8 cellular contexts compared by ENCODE assay signal in the genomic region with DNA sequence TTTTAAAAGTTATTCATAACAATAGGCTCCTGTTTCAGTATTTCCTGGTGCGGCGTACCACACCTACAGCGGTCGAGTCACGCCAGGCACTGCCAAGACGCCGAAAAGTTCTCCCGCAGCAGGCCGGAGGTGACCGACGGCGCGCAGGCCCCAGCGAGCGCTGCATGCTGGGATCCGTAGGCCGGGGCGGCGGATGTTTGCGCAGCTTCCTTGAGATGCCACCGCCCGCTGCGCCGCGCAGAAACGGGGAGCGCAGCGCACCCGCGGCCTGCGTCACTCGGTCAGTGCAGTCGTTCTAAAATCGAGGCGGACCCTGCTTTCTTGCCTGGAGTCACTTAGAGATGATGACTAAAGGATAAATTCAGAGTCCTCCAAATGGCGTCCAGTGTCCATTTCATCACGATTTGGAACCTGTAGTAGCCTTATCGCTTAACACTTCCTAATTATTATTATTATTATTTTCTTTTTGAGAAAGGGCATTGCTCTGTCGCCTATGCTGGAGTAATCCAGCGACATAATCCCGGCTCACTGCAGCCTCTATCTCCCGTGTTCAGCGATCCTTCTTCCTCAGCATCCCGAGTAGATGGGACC. TPM values are rescaled to one million over a fixed set of nuclear protein-coding genes. Genes with fewer than 3 reads are reported as not detected.
DNase-seq lines count a peak whose midpoint lies in the region; ATAC-seq and TF ChIP-seq lines count a peak whose summit lies in the region.

No MANE protein-coding gene starts in this region.

- H3K9me2 ChIP-seq in GM23338 (ENCODE audit: insufficient read depth) = no peaks in the 10 kb centered on the region

- H3K4me1 Mint-ChIP-seq in GM23338 = peaks cover 33% of the 10 kb centered on the region
- peaks cover 33% of the 10 kb centered on the region for H3K4me1 Mint-ChIP-seq in neural progenitor cell

- TF ChIP-seq CTCF in GM23338 (conservative IDR thresholded peaks at IDR 0.05; ENCODE audit: low read depth in 2 of 2) (no peak), RWPE2 (IDR thresholded peaks at IDR 0.05; ENCODE audit: poor library complexity, severe bottlenecking) (no peak), fibroblast of villous mesenchyme (IDR thresholded peaks at IDR 0.05; ENCODE audit: insufficient read depth, low read depth, low read length) (no peak), neural progenitor cell (IDR thresholded peaks at IDR 0.05) (no peak), stomach (IDR thresholded peaks at IDR 0.05) (no peak)

- 1 to 5% (median 2%) methylated on average over 30 to 44 of the region's 44 CpGs for WGBS in stomach, 5 donors

- H3F3A ChIP-seq in GM23338 (replicated peaks; ENCODE audit: low read depth) (peaks cover 4% of the 10 kb centered on the region; the same call in 1 of the 2 replicates), neural progenitor cell (ENCODE audit: low read depth) (peaks cover 37% of the 10 kb centered on the region)

- peak overlapping the region; percentile 92 for H3K27ac ChIP-seq in GM23338 (ENCODE audit: low read depth)
- H3K27ac ChIP-seq in RWPE2 (ENCODE audit: poor library complexity, severe bottlenecking) = peak overlapping the region; percentile 86
- H3K27ac ChIP-seq in neural progenitor cell = peak overlapping the region; percentile 42
- H3K27ac ChIP-seq in stomach = peak overlapping the region; percentile 84 to 97 (median 92)

- no peak for TF ChIP-seq EP300 in stomach (IDR thresholded peaks at IDR 0.05)

- H4K20me1 ChIP-seq in GM23338 (replicated peaks; ENCODE audit: insufficient read depth) = peaks cover 22% of the 10 kb centered on the region
- H4K20me1 ChIP-seq in neural progenitor cell (ENCODE audit: low read depth) = peaks cover 29% of the 10 kb centered on the region

- H3K27ac Mint-ChIP-seq in GM23338 (peak overlapping the region; percentile 99), neural progenitor cell (peak overlapping the region; percentile 62)

- intact Hi-C loops in stomach (cut with DNase I; ENCODE audit: low total_unique reads) = no loop called here

- H3K9me3 ChIP-seq in RWPE2 (ENCODE audit: severe bottlenecking) (no peaks in the 10 kb centered on the region), neural progenitor cell (ENCODE audit: low read depth) (no peaks in the 10 kb centered on the region), stomach (no peaks in the 10 kb centered on the region)

- H3K9ac ChIP-seq in neural progenitor cell = no peak overlapping the region

- peak overlapping the region; percentile 73 for H3K4me3 ChIP-seq in GM23338
- peak overlapping the region; percentile 75 for H3K4me3 ChIP-seq in RWPE2 (ENCODE audit: severe bottlenecking)
- peak overlapping the region; percentile 88 for H3K4me3 ChIP-seq in fibroblast of villous mesenchyme (ENCODE audit: low read depth, low read length)
- H3K4me3 ChIP-seq in neural progenitor cell = peak overlapping the region; percentile 77
- peak overlapping the region; percentile 63 to 90 (median 82) for H3K4me3 ChIP-seq in stomach

- H3K4me2 ChIP-seq in GM23338 (peak overlapping the region; percentile 81), neural progenitor cell (peak overlapping the region; percentile 96)

- H2AFZ ChIP-seq in GM23338 = peak overlapping the region; percentile 2; the same call in 1 of the 2 replicates
- H2AFZ ChIP-seq in neural progenitor cell (replicated peaks) = peak overlapping the region; percentile 17

- H3K79me2 ChIP-seq in GM23338 (replicated peaks; ENCODE audit: insufficient read depth) = peaks cover 36% of the 10 kb centered on the region
- H3K79me2 ChIP-seq in neural progenitor cell (ENCODE audit: low read depth) = peaks cover 37% of the 10 kb centered on the region

- H3K9me3 Mint-ChIP-seq in GM23338 (no peaks in the 10 kb centered on the region; the same call in 2 of the 3 replicates), neural progenitor cell (peaks cover 9% of the 10 kb centered on the region)

- no peaks in the 10 kb centered on the region for H3K27me3 ChIP-seq in GM23338 (ENCODE audit: insufficient read depth)
- no peaks in the 10 kb centered on the region for H3K27me3 ChIP-seq in RWPE2 (ENCODE audit: insufficient read depth, poor library complexity, severe bottlenecking)
- H3K27me3 ChIP-seq in neural progenitor cell = no peaks in the 10 kb centered on the region
- H3K27me3 ChIP-seq in stomach = no peaks in the 10 kb centered on the region

- H3K36me3 Mint-ChIP-seq in GM23338 (ENCODE audit: low read depth) (no peaks in the 10 kb centered on the region), neural progenitor cell (peaks cover 12% of the 10 kb centered on the region)

- H3K27me3 Mint-ChIP-seq in GM23338 (ENCODE audit: insufficient read depth, low read depth, poor library complexity) = peaks cover 2% of the 10 kb centered on the region
- no peaks in the 10 kb centered on the region for H3K27me3 Mint-ChIP-seq in neural progenitor cell (ENCODE audit: insufficient read depth, low read depth)

- peaks cover 18% of the 10 kb centered on the region for H3K4me1 ChIP-seq in GM23338 (ENCODE audit: insufficient read depth)
- peaks cover 12% of the 10 kb centered on the region for H3K4me1 ChIP-seq in RWPE2 (ENCODE audit: insufficient read depth, poor library complexity, severe bottlenecking)
- peaks cover 33% of the 10 kb centered on the region for H3K4me1 ChIP-seq in neural progenitor cell
- H3K4me1 ChIP-seq in stomach = peaks cover 15 to 37% (median 18%) of the 10 kb centered on the region in 4 donors

- peak; percentile 85 for ATAC-seq in GM23338
- peak; percentile 88 for ATAC-seq in RWPE2 (ENCODE audit: low read depth)

- no peaks in the 10 kb centered on the region for H3K36me3 ChIP-seq in GM23338 (ENCODE audit: insufficient read depth)
- H3K36me3 ChIP-seq in RWPE2 (ENCODE audit: low read depth) = peaks cover 6% of the 10 kb centered on the region; the same call in 1 of the 2 replicates
- H3K36me3 ChIP-seq in neural progenitor cell = no peaks in the 10 kb centered on the region
- H3K36me3 ChIP-seq in stomach = no peaks in the 10 kb centered on the region

- DNase-seq in EH (ENCODE audit: low read depth) (peak; percentile 92), GM23338 (ENCODE audit: low spot score) (peak; percentile 96), Kasumi-1 (lab: John Stamatoyannopoulos, UW) (peak; percentile 96 to 97), RWPE2 (ENCODE audit: low spot score) (peak; percentile 91), fibroblast of villous mesenchyme (ENCODE audit: low read depth) (peak; percentile 93), neural progenitor cell (ENCODE audit: low spot score) (peak; percentile 91), stomach (peak; percentile 94)
- DNase-seq in activated effector memory CD4-positive, alpha-beta T cell treated with anti-CD3 and anti-CD28 coated beads, Interleukin-2, amount 50 U/mL, for 16 hours = peak; percentile 96

- H3K4me3 Mint-ChIP-seq in GM23338 (peak overlapping the region; percentile 96), neural progenitor cell (peak overlapping the region; percentile 96)

- peak in 2 of 4 donors; percentile 48 to 68 for TF ChIP-seq POLR2A in stomach (IDR thresholded peaks at IDR 0.05)

TF ChIP-seq in GM23338, 12 proteins besides CTCF, POLR2A, EP300 and RAD21:
- TF ChIP-seq CREB1 (CRISPR knock-in tag; IDR thresholded peaks at IDR 0.05; ENCODE audit: low read depth) (peak; percentile 70), EZH2phosphoT487 (IDR thresholded peaks at IDR 0.05; ENCODE audit: unreplicated experiment) (no peak), EZH2 (IDR thresholded peaks at IDR 0.05; ENCODE audit: low read depth, unreplicated experiment) (no peak), POLR2AphosphoS5 (IDR thresholded peaks at IDR 0.05; ENCODE audit: low read depth) (peak; percentile 85; the same call in 1 of the 2 replicates)
- TF ChIP-seq, protein P1, sequence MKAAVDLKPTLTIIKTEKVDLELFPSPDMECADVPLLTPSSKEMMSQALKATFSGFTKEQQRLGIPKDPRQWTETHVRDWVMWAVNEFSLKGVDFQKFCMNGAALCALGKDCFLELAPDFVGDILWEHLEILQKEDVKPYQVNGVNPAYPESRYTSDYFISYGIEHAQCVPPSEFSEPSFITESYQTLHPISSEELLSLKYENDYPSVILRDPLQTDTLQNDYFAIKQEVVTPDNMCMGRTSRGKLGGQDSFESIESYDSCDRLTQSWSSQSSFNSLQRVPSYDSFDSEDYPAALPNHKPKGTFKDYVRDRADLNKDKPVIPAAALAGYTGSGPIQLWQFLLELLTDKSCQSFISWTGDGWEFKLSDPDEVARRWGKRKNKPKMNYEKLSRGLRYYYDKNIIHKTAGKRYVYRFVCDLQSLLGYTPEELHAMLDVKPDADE (IDR thresholded peaks at IDR 0.05) = peak; percentile 83; the same call in 1 of the 2 replicates

RNA-seq across cellular contexts. Expression of a gene that starts 1.3 kb away (rescaled TPM):
- total RNA-seq in GM23338 (2014; rRNA removed; shearing (Covaris generic)) = 50.3 and 56.7 TPM in 2 replicates
- polyA plus RNA-seq in GM23338 (2016; fragmentation: Nextera tagmentation; extraction: Ambion mirVana) = 22.1 and 26.1 TPM in 2 replicates
- total RNA-seq in fibroblast of villous mesenchyme = 11.9 and 20.7 TPM in 2 replicates
- 80.2 and 128 TPM in 2 replicates for total RNA-seq in neural progenitor cell (ENCODE audit: low replicate concordance)
- total RNA-seq in stomach = 1 to 10 TPM; 1.2 to 8.3 (median 2.9) TPM
- polyA plus RNA-seq in stomach = 1 to 10 TPM; 1.1 to 4.6 (median 2.1) TPM

RNA-seq across cellular contexts. Expression of a gene that starts 17.8 kb away (rescaled TPM):
- total RNA-seq in GM23338 (2014; rRNA removed; shearing (Covaris generic)) = 35.5 and 36.3 TPM in 2 replicates
- 12.3 and 12.9 TPM in 2 replicates for polyA plus RNA-seq in GM23338 (2016; fragmentation: Nextera tagmentation; extraction: Ambion mirVana)
- 41.6 and 56.6 TPM in 2 replicates for total RNA-seq in fibroblast of villous mesenchyme
- total RNA-seq in neural progenitor cell (ENCODE audit: low replicate concordance) = 34.8 and 44.8 TPM in 2 replicates
- 10 to 100 TPM in 4 of 5 donors, 1 to 10 TPM in 1; 9.3 to 62.4 (median 29.0) TPM for total RNA-seq in stomach
- polyA plus RNA-seq in stomach = 1 to 10 TPM; 6.9 to 8.6 (median 7.5) TPM

Comparison
In these comparisons a context has a peak if more than half of its experiments do, and no peak if none do; other contexts are left out.
1. Peak in every context shown above with its lines: DNase-seq, ATAC-seq, H3K4me3 ChIP-seq and H3K27ac ChIP-seq.
2. H3K27ac ChIP-seq: peak in every context shown above with its lines; median percentile 92 in GM23338; 92 in stomach; 86 in RWPE2; 42 in neural progenitor cell.